In genomic region chr7:17130281-17131059, GRCh38 we compare ENCODE assay signal across 9 cellular contexts.
A peak's percentile ranks its signal among the peaks of the same experiment; 100 is the strongest.
DNase-seq lines count a peak whose midpoint lies in the region; ATAC-seq, FAIRE-seq and TF ChIP-seq lines count a peak whose summit lies in the region.
"Had no signal": no experiment of that assay in that cellular context is flagged by ENCODE, and none has a peak within 500 bp of the region (broad histone marks: within the 10 kb centered on the region; RNA-seq: fewer than 3 reads in every experiment).

No MANE protein-coding gene starts in this region.

- FAIRE-seq in GM18507 (lab: Jason Lieb, UNC): peak; percentile 68

- H3K27ac ChIP-seq in foreskin keratinocyte: no peak overlapping the region

- no peaks in the 10 kb centered on the region for H3K4me1 ChIP-seq in NT2/D1 (ENCODE audit: insufficient read depth, insufficient read length)
- no peaks in the 10 kb centered on the region for H3K4me1 ChIP-seq in foreskin keratinocyte

- no peak overlapping the region for H3K9ac ChIP-seq in NT2/D1 (ENCODE audit: insufficient read length, low read depth)

- H3K9me3 ChIP-seq in NT2/D1 (ENCODE audit: insufficient read depth, low read length): no peaks in the 10 kb centered on the region

- no peaks in the 10 kb centered on the region for H3K27me3 Mint-ChIP-seq in progenitor cell of endocrine pancreas
- H3K27me3 Mint-ChIP-seq in activated T-helper 1 cell treated with anti-CD3 and anti-CD28 coated beads, Interleukin-12 subunit alpha, Interleukin-12 subunit beta, Interleukin-2, Interleukin-4 antibody, amounts not matched to agents 30 ng/mL and 10 ng/mL and 1 ng/mL, durations not matched to agents 14 hours and 24 hours and 36 hours (ENCODE audit: insufficient read depth): no peaks in the 10 kb centered on the region
- H3K27me3 Mint-ChIP-seq: stimulated activated memory B cell treated with anti-CD40 and anti-IgM and Interleukin-4, amounts not matched to agents 10 μg/mL and 1 μg/mL and 100 μg/mL, for 72 hours had no signal

- H3K27ac Mint-ChIP-seq in progenitor cell of endocrine pancreas: peak overlapping the region; percentile 97
- no peak overlapping the region for H3K27ac Mint-ChIP-seq in activated T-helper 1 cell treated with anti-CD3 and anti-CD28 coated beads, Interleukin-12 subunit alpha, Interleukin-12 subunit beta, Interleukin-2, Interleukin-4 antibody, amounts not matched to agents 30 ng/mL and 10 ng/mL and 1 ng/mL, durations not matched to agents 14 hours and 24 hours and 36 hours
- H3K27ac Mint-ChIP-seq: stimulated activated memory B cell treated with anti-CD40 and anti-IgM and Interleukin-4, amounts not matched to agents 10 μg/mL and 1 μg/mL and 100 μg/mL, for 72 hours had no signal

- H3K27me3 ChIP-seq in NT2/D1 (ENCODE audit: insufficient read depth, insufficient read length): no peaks in the 10 kb centered on the region
- H3K27me3 ChIP-seq in foreskin keratinocyte: no peaks in the 10 kb centered on the region

- no peaks in the 10 kb centered on the region for H3K36me3 ChIP-seq in NT2/D1 (ENCODE audit: insufficient read depth, insufficient read length, low read length)

- ATAC-seq in foreskin keratinocyte (no peak), HG02798 (IDR thresholded peaks at IDR 0.05; ENCODE audit: poor library complexity, unreplicated experiment) (no peak)
- ATAC-seq: stimulated activated memory B cell treated with anti-CD40 and anti-IgM and Interleukin-4, amounts not matched to agents 10 μg/mL and 1 μg/mL and 100 μg/mL, for 72 hours had no signal

- no peak for TF ChIP-seq CTCF in foreskin fibroblast (IDR thresholded peaks at IDR 0.05; ENCODE audit: low read depth, low read length)
- no peak for TF ChIP-seq CTCF in progenitor cell of endocrine pancreas (IDR thresholded peaks at IDR 0.05; ENCODE audit: unreplicated experiment)
- no peak for TF ChIP-seq CTCF in foreskin keratinocyte (conservative IDR thresholded peaks at IDR 0.05)

- no peak overlapping the region for H3K4me3 ChIP-seq in NT2/D1 (ENCODE audit: insufficient read length, low read depth)
- peak overlapping the region in 1 of 2 donors; percentile 33 for H3K4me3 ChIP-seq in foreskin fibroblast (ENCODE audit: low read depth in 1 of 2, low read length in 2 of 2)

- peaks cover 4% of the 10 kb centered on the region for H3K9me3 Mint-ChIP-seq in progenitor cell of endocrine pancreas (ENCODE audit: low read depth)
- H3K9me3 Mint-ChIP-seq in activated T-helper 1 cell treated with anti-CD3 and anti-CD28 coated beads, Interleukin-12 subunit alpha, Interleukin-12 subunit beta, Interleukin-2, Interleukin-4 antibody, amounts not matched to agents 30 ng/mL and 10 ng/mL and 1 ng/mL, durations not matched to agents 14 hours and 24 hours and 36 hours: no peaks in the 10 kb centered on the region
- H3K9me3 Mint-ChIP-seq: stimulated activated memory B cell treated with anti-CD40 and anti-IgM and Interleukin-4, amounts not matched to agents 10 μg/mL and 1 μg/mL and 100 μg/mL, for 72 hours had no signal

- intact Hi-C loops in activated T-helper 1 cell treated with anti-CD3 and anti-CD28 coated beads, Interleukin-12 subunit alpha, Interleukin-12 subunit beta, Interleukin-2, Interleukin-4 antibody, amounts not matched to agents 30 ng/mL and 10 ng/mL and 1 ng/mL, durations not matched to agents 14 hours and 24 hours and 36 hours (cut with micrococcal nuclease): loop anchor here (10.0 kb wide), 1 partner anchor 506 kb away; no protein-coding TSS in a partner anchor

- H3K36me3 Mint-ChIP-seq in progenitor cell of endocrine pancreas (ENCODE audit: insufficient read depth): peaks cover 2% of the 10 kb centered on the region
- H3K36me3 Mint-ChIP-seq in activated T-helper 1 cell treated with anti-CD3 and anti-CD28 coated beads, Interleukin-12 subunit alpha, Interleukin-12 subunit beta, Interleukin-2, Interleukin-4 antibody, amounts not matched to agents 30 ng/mL and 10 ng/mL and 1 ng/mL, durations not matched to agents 14 hours and 24 hours and 36 hours (ENCODE audit: low read depth): peaks cover 2% of the 10 kb centered on the region
- H3K36me3 Mint-ChIP-seq: stimulated activated memory B cell treated with anti-CD40 and anti-IgM and Interleukin-4, amounts not matched to agents 10 μg/mL and 1 μg/mL and 100 μg/mL, for 72 hours had no signal

- H3K4me1 Mint-ChIP-seq in progenitor cell of endocrine pancreas (ENCODE audit: low read depth): peaks cover 34% of the 10 kb centered on the region
- H3K4me1 Mint-ChIP-seq in activated T-helper 1 cell treated with anti-CD3 and anti-CD28 coated beads, Interleukin-12 subunit alpha, Interleukin-12 subunit beta, Interleukin-2, Interleukin-4 antibody, amounts not matched to agents 30 ng/mL and 10 ng/mL and 1 ng/mL, durations not matched to agents 14 hours and 24 hours and 36 hours (ENCODE audit: low read depth): peaks cover 44% of the 10 kb centered on the region

- H3K4me3 Mint-ChIP-seq in progenitor cell of endocrine pancreas (ENCODE audit: low read depth): peak overlapping the region; percentile 14
- no peak overlapping the region for H3K4me3 Mint-ChIP-seq in activated T-helper 1 cell treated with anti-CD3 and anti-CD28 coated beads, Interleukin-12 subunit alpha, Interleukin-12 subunit beta, Interleukin-2, Interleukin-4 antibody, amounts not matched to agents 30 ng/mL and 10 ng/mL and 1 ng/mL, durations not matched to agents 14 hours and 24 hours and 36 hours
- H3K4me3 Mint-ChIP-seq: stimulated activated memory B cell treated with anti-CD40 and anti-IgM and Interleukin-4, amounts not matched to agents 10 μg/mL and 1 μg/mL and 100 μg/mL, for 72 hours had no signal

- DNase-seq in GM18507 (ENCODE audit: extremely low spot score, insufficient read length, low read depth) (no peak), NT2/D1 (ENCODE audit: low read depth, low spot score) (peak; percentile 3), foreskin fibroblast (peak; percentile 75 to 84), progenitor cell of endocrine pancreas (ENCODE audit: low spot score, unreplicated experiment) (no peak), foreskin keratinocyte (no peak), ecto neural progenitor cell (ENCODE audit: low spot score) (no peak)
- no peak for DNase-seq in activated T-helper 1 cell treated with anti-CD3 and anti-CD28 coated beads, Interleukin-12 subunit alpha, Interleukin-12 subunit beta, Interleukin-2, Interleukin-4 antibody, amounts not matched to agents 30 ng/mL and 10 ng/mL and 1 ng/mL, durations not matched to agents 14 hours and 24 hours and 36 hours (ENCODE audit: low spot score)

Comparison
In these comparisons a context has a peak if more than half of its experiments do, and no peak if none do; other contexts are left out.
1. DNase-seq: peak in NT2/D1 (single experiment) and foreskin fibroblast (2 of 2); none in GM18507 (single experiment), progenitor cell of endocrine pancreas (single experiment), activated T-helper 1 cell treated with anti-CD3 and anti-CD28 coated beads, Interleukin-12 subunit alpha, Interleukin-12 subunit beta, Interleukin-2, Interleukin-4 antibody, amounts not matched to agents 30 ng/mL and 10 ng/mL and 1 ng/mL, durations not matched to agents 14 hours and 24 hours and 36 hours (single experiment), foreskin keratinocyte (0 of 2) and ecto neural progenitor cell (single experiment).